1 cellular context compared by ENCODE assay signal in genomic region chr22:46935506-46936377, GRCh38.
TF ChIP-seq lines count a peak whose summit lies in the region.

No MANE protein-coding gene starts in this region.

TF ChIP-seq in HepG2, 621 proteins besides CTCF, POLR2A, EP300 and RAD21 (continued from another document and continues in another):
- TF ChIP-seq HMG20B (CRISPR knock-in tag; conservative IDR thresholded peaks at IDR 0.05) (no peak), ZNF33A (CRISPR knock-in tag; IDR thresholded peaks at IDR 0.05; ENCODE audit: borderline replicate concordance) (no peak), CREBL2 (CRISPR knock-in tag; IDR thresholded peaks at IDR 0.05; ENCODE audit: borderline replicate concordance) (no peak), FOXC1 (CRISPR knock-in tag; IDR thresholded peaks at IDR 0.05; ENCODE audit: borderline replicate concordance) (no peak), YEATS4 (CRISPR knock-in tag; IDR thresholded peaks at IDR 0.05; ENCODE audit: borderline replicate concordance) (peak; percentile 59), CENPX (CRISPR knock-in tag; IDR thresholded peaks at IDR 0.05) (no peak), ZC3H4 (CRISPR knock-in tag; IDR thresholded peaks at IDR 0.05; ENCODE audit: borderline replicate concordance) (no peak), MED13 (CRISPR knock-in tag; IDR thresholded peaks at IDR 0.05) (no peak), ZHX2 (IDR thresholded peaks at IDR 0.05; ENCODE audit: low read depth) (peak; percentile 60), ZHX2 (CRISPR knock-in tag; IDR thresholded peaks at IDR 0.05; ENCODE audit: borderline replicate concordance) (peak; percentile 81; the same call in 1 of the 2 replicates), ZNF160 (CRISPR knock-in tag; IDR thresholded peaks at IDR 0.05) (0 out of 2 replicates have a peak, but pooled peaks have one; percentile 19), AGO1 (IDR thresholded peaks at IDR 0.05; ENCODE audit: low read depth, low read length, poor library complexity, severe bottlenecking) (no peak), LCORL (IDR thresholded peaks at IDR 0.05) (peak; percentile 47; the same call in 1 of the 2 replicates), LCORL (CRISPR knock-in tag; IDR thresholded peaks at IDR 0.05) (no peak), ZNF414 (CRISPR knock-in tag; IDR thresholded peaks at IDR 0.05) (peak; percentile 31; the same call in 1 of the 2 replicates), ARHGAP35 (CRISPR knock-in tag; IDR thresholded peaks at IDR 0.05; ENCODE audit: borderline replicate concordance) (no peak; the same call in 1 of the 2 replicates), GTF2F1 (IDR thresholded peaks at IDR 0.05; ENCODE audit: low read length) (no peak), ZBTB37 (CRISPR knock-in tag; IDR thresholded peaks at IDR 0.05) (peak; percentile 44; the same call in 1 of the 2 replicates), CREM (IDR thresholded peaks at IDR 0.05) (peak; percentile 85), CREM (CRISPR knock-in tag; IDR thresholded peaks at IDR 0.05) (no peak), TOPORS (CRISPR knock-in tag; IDR thresholded peaks at IDR 0.05) (0 out of 2 replicates have a peak, but pooled peaks have one; percentile 24), CEBPG (CRISPR knock-in tag; IDR thresholded peaks at IDR 0.05) (peak; percentile 94), HNF4G (IDR thresholded peaks at IDR 0.05; ENCODE audit: borderline replicate concordance, low read depth, low read length) (peak; percentile 97), HNF4G (CRISPR knock-in tag; IDR thresholded peaks at IDR 0.05; ENCODE audit: borderline replicate concordance, low read depth) (peak; percentile 91; the same call in 1 of the 2 replicates), ZNF562 (CRISPR knock-in tag; IDR thresholded peaks at IDR 0.05; ENCODE audit: borderline replicate concordance) (no peak), U2AF1 (optimal IDR thresholded peaks at IDR 0.05; ENCODE audit: low read depth, low read length) (no peak), DDIT3 (CRISPR knock-in tag; IDR thresholded peaks at IDR 0.05) (no peak), MYNN (CRISPR knock-in tag; IDR thresholded peaks at IDR 0.05; ENCODE audit: low read depth) (no peak; the same call in 1 of the 2 replicates), KAT8 (CRISPR knock-in tag; IDR thresholded peaks at IDR 0.05) (peak; percentile 66), JUNB (CRISPR knock-in tag; IDR thresholded peaks at IDR 0.05; ENCODE audit: borderline replicate concordance) (no peak), NBN (conservative IDR thresholded peaks at IDR 0.05) (no peak), TEAD2 (CRISPR knock-in tag; IDR thresholded peaks at IDR 0.05) (no peak), RFX1 (IDR thresholded peaks at IDR 0.05) (no peak), ZNF710 (CRISPR knock-in tag; IDR thresholded peaks at IDR 0.05; ENCODE audit: borderline replicate concordance) (peak; percentile 52; the same call in 1 of the 2 replicates), ZNF17 (CRISPR knock-in tag; IDR thresholded peaks at IDR 0.05) (no peak), ZMYM2 (CRISPR knock-in tag; IDR thresholded peaks at IDR 0.05) (peak; percentile 84; the same call in 1 of the 2 replicates), HIVEP1 (CRISPR knock-in tag; IDR thresholded peaks at IDR 0.05) (peak; percentile 77), RFX5 (IDR thresholded peaks at IDR 0.05; ENCODE audit: low read depth, low read length) (no peak), ZNF761 (CRISPR knock-in tag; conservative IDR thresholded peaks at IDR 0.05) (peak; percentile 68; the same call in 1 of the 2 replicates), JUND (CRISPR knock-in tag; IDR thresholded peaks at IDR 0.05) (peak; percentile 26; the same call in 1 of the 2 replicates), PHF21A (CRISPR knock-in tag; IDR thresholded peaks at IDR 0.05) (peak; percentile 88), CAMTA2 (CRISPR knock-in tag; IDR thresholded peaks at IDR 0.05; ENCODE audit: borderline replicate concordance) (no peak), SRSF1 (optimal IDR thresholded peaks at IDR 0.05; ENCODE audit: low read depth, low read length) (no peak), DNMT3B (CRISPR knock-in tag; conservative IDR thresholded peaks at IDR 0.05) (0 out of 2 replicates have a peak, but pooled peaks have one; percentile 23), HMGXB4 (CRISPR knock-in tag; IDR thresholded peaks at IDR 0.05; ENCODE audit: borderline replicate concordance in 1 of 2, low read depth in 1 of 2) (peak in 1 of 2 experiments; percentile 25; a peak in 1 of 4 replicates), ZNF30 (CRISPR knock-in tag; IDR thresholded peaks at IDR 0.05) (no peak), PAXIP1 (CRISPR knock-in tag; conservative IDR thresholded peaks at IDR 0.05) (peak; percentile 99), ZNF747 (CRISPR knock-in tag; IDR thresholded peaks at IDR 0.05; ENCODE audit: borderline replicate concordance) (peak; percentile 82)
